ENCODE assay signal across 23 cellular contexts in the genomic region with DNA sequence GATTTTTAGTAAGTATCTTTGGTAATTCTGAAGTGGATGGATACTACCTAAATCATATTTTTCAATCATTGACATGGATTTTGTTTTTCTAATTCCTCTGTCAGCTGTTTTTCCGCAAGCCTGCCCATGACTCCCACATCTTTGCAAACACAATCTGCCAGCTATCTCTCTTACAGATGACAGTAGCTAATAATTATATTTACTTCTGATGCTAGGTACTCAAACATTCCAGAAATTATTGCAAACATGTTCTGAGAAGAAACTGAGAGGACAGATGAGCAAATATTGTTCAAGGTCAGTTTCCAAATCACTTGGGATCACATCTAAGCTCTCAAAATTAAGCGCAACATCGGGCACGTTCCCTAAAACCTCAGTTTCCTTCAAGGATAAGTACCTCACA.
DNase-seq lines count a peak whose midpoint lies in the region; ATAC-seq and TF ChIP-seq lines count a peak whose summit lies in the region.
"Had no signal": no experiment of that assay in that cellular context is flagged by ENCODE, and none has a peak within 500 bp of the region (broad histone marks: within the 10 kb centered on the region; RNA-seq: fewer than 3 reads in every experiment).

No MANE protein-coding gene starts in this region.

- CTCF ChIA-PET in activated CD4-positive, alpha-beta T cell treated with anti-CD3 and anti-CD28 coated beads for 36 hours (lab: Charles Lee), result no interaction called here

- WGBS in neuronal stem cell (ENCODE audit: extremely low coverage in 2 of 2, insufficient read length in 2 of 2, insufficient replicate concordance in 1 of 2), 2 donors, result no CpG with 5 or more reads among the region's 4 CpGs

- H3K79me1 ChIP-seq in neuronal stem cell (ENCODE audit: low read depth, low read length), result no peaks in the 10 kb centered on the region

- no peaks in the 10 kb centered on the region for H3K9me3 Mint-ChIP-seq in activated naive CD8-positive, alpha-beta T cell treated with anti-CD3 and anti-CD28 coated beads, Interleukin-2, amount 50 U/mL, for 24 hours
- H3K9me3 Mint-ChIP-seq in activated CD4-positive, alpha-beta T cell treated with anti-CD3 and anti-CD28 coated beads for 36 hours (ENCODE audit: low read depth), result no peaks in the 10 kb centered on the region
- H3K9me3 Mint-ChIP-seq: CD4-positive, alpha-beta T cell; GM23338; H9 had no signal

- H3K18ac ChIP-seq in neuronal stem cell (ENCODE audit: low read length), result no peak overlapping the region

- H3K36me3 Mint-ChIP-seq in activated naive CD8-positive, alpha-beta T cell treated with anti-CD3 and anti-CD28 coated beads, Interleukin-2, amount 50 U/mL, for 24 hours (ENCODE audit: low read depth), result no peaks in the 10 kb centered on the region
- no peaks in the 10 kb centered on the region for H3K36me3 Mint-ChIP-seq in activated CD4-positive, alpha-beta T cell treated with anti-CD3 and anti-CD28 coated beads for 36 hours (ENCODE audit: low read depth)

- H3K4me3 Mint-ChIP-seq in activated naive CD8-positive, alpha-beta T cell treated with anti-CD3 and anti-CD28 coated beads, Interleukin-2, amount 50 U/mL, for 24 hours, result no peak overlapping the region
- H3K4me3 Mint-ChIP-seq in activated CD4-positive, alpha-beta T cell treated with anti-CD3 and anti-CD28 coated beads for 36 hours, result no peak overlapping the region
- H3K4me3 Mint-ChIP-seq: CD4-positive, alpha-beta T cell; GM23338; H9 had no signal

- H3K14ac ChIP-seq in neuronal stem cell (ENCODE audit: low read length), result no peak overlapping the region

- H3K36me3 ChIP-seq in neuronal stem cell (replicated peaks in 1 of 2; ENCODE audit: control insufficient read depth in 2 of 2, insufficient read depth in 2 of 2, low read length in 2 of 2), result no peaks in the 10 kb centered on the region
- H3K36me3 ChIP-seq: BLaER1 treated with 17β-estradiol and CSF1 and Interleukin-3, amounts not matched to agents 10 nM and 100 nM; MG63; SJCRH30 had no signal

- H4K91ac ChIP-seq in neuronal stem cell (ENCODE audit: low read depth, low read length, poor library complexity), result no peak overlapping the region

- no peaks in the 10 kb centered on the region for H3K27me3 Mint-ChIP-seq in activated naive CD8-positive, alpha-beta T cell treated with anti-CD3 and anti-CD28 coated beads, Interleukin-2, amount 50 U/mL, for 24 hours
- no peaks in the 10 kb centered on the region for H3K27me3 Mint-ChIP-seq in activated CD4-positive, alpha-beta T cell treated with anti-CD3 and anti-CD28 coated beads for 36 hours
- H3K27me3 Mint-ChIP-seq: CD4-positive, alpha-beta T cell had no signal

- no peaks in the 10 kb centered on the region for H3K4me1 Mint-ChIP-seq in activated naive CD8-positive, alpha-beta T cell treated with anti-CD3 and anti-CD28 coated beads, Interleukin-2, amount 50 U/mL, for 24 hours
- H3K4me1 Mint-ChIP-seq in activated CD4-positive, alpha-beta T cell treated with anti-CD3 and anti-CD28 coated beads for 36 hours, result no peaks in the 10 kb centered on the region
- H3K4me1 Mint-ChIP-seq: H9 had no signal

- H3K4me3 ChIP-seq in LNCaP clone FGC (ENCODE audit: low read depth, low read length), result no peak overlapping the region
- no peak overlapping the region for H3K4me3 ChIP-seq in neuronal stem cell (ENCODE audit: low read length in 2 of 2)
- H3K4me3 ChIP-seq: BLaER1 treated with 17β-estradiol and CSF1 and Interleukin-3, amounts not matched to agents 10 nM and 100 nM; GM23338; MG63; SJCRH30 had no signal

- H4K8ac ChIP-seq in neuronal stem cell (ENCODE audit: low read depth, low read length), result no peak overlapping the region

- no peak overlapping the region for H2BK120ac ChIP-seq in neuronal stem cell (ENCODE audit: low read depth, low read length)

- H3K23ac ChIP-seq in neuronal stem cell (ENCODE audit: low read depth, low read length, poor library complexity), result no peak overlapping the region

- POLR2A ChIA-PET in activated CD4-positive, alpha-beta T cell treated with anti-CD3 and anti-CD28 coated beads for 36 hours (lab: Charles Lee), result no interaction called here

- H2AFZ ChIP-seq in neuronal stem cell (ENCODE audit: low read length), result peak overlapping the region; percentile 22
- H2AFZ ChIP-seq: GM23338 had no signal

- no peak overlapping the region for H2AK5ac ChIP-seq in neuronal stem cell (ENCODE audit: low read depth, low read length)

- H2BK15ac ChIP-seq in neuronal stem cell (ENCODE audit: low read length), result no peak overlapping the region

- H3K9me3 ChIP-seq in neuronal stem cell (replicated peaks in 1 of 2; ENCODE audit: control insufficient read depth in 2 of 2, insufficient read depth in 1 of 2, low read depth in 1 of 2, low read length in 2 of 2), result no peaks in the 10 kb centered on the region
- H3K9me3 ChIP-seq: BLaER1 treated with 17β-estradiol and CSF1 and Interleukin-3, amounts not matched to agents 10 nM and 100 nM; MG63; SJCRH30 had no signal

- H3K9ac ChIP-seq in neuronal stem cell (ENCODE audit: low read depth, low read length, poor library complexity), result no peak overlapping the region
- H3K9ac ChIP-seq: BLaER1 treated with 17β-estradiol and CSF1 and Interleukin-3, amounts not matched to agents 10 nM and 100 nM had no signal

- no peak for ATAC-seq in activated naive CD8-positive, alpha-beta T cell treated with anti-CD3 and anti-CD28 coated beads, Interleukin-2, amount 50 U/mL, for 24 hours
- ATAC-seq in activated CD4-positive, alpha-beta T cell treated with anti-CD3 and anti-CD28 coated beads for 36 hours, result no peak
- ATAC-seq: GM23338, Panc1, SK-N-SH treated with all-trans-retinoic acid at 6 μM for 48 hours had no signal

- no peak overlapping the region for H3K4ac ChIP-seq in neuronal stem cell (ENCODE audit: low read length)

- no peak overlapping the region for H3K27ac Mint-ChIP-seq in activated naive CD8-positive, alpha-beta T cell treated with anti-CD3 and anti-CD28 coated beads, Interleukin-2, amount 50 U/mL, for 24 hours
- no peak overlapping the region for H3K27ac Mint-ChIP-seq in activated CD4-positive, alpha-beta T cell treated with anti-CD3 and anti-CD28 coated beads for 36 hours
- H3K27ac Mint-ChIP-seq: CD4-positive, alpha-beta T cell; GM23338 had no signal

- H3K27me3 ChIP-seq in neuronal stem cell (ENCODE audit: control insufficient read depth in 3 of 3, insufficient read depth in 3 of 3, low read depth in 1 of 3, low read length in 3 of 3), result no peaks in the 10 kb centered on the region
- H3K27me3 ChIP-seq: BLaER1 treated with 17β-estradiol and CSF1 and Interleukin-3, amounts not matched to agents 10 nM and 100 nM; MG63; SJCRH30 had no signal

- DNase-seq in LNCaP clone FGC (ENCODE audit: low read depth) (peak; percentile 34), NCI-H146 treated with DMSO at 0.1 percent for 48 hours (lab: John Stamatoyannopoulos, UW; ENCODE audit: unreplicated experiment) (peak; percentile 89), neuronal stem cell (ENCODE audit: low spot score) (no peak)
- DNase-seq in activated CD4-positive, alpha-beta T cell treated with anti-CD3 and anti-CD28 coated beads, Interleukin-2, amount 50 U/mL, for 4 hours, result no peak
- DNase-seq in activated naive CD8-positive, alpha-beta T cell treated with anti-CD3 and anti-CD28 coated beads, Interleukin-2, amount 50 U/mL, for 24 hours, result no peak
- no peak for DNase-seq in activated CD4-positive, alpha-beta T cell treated with anti-CD3 and anti-CD28 coated beads for 36 hours
- DNase-seq: CD4-positive, alpha-beta T cell; H9; KBM-7; MG63; NCI-H1105 treated with DMSO at 0.1 percent for 48 hours; NCI-H187; NCI-H2081 treated with DMSO at 0.1 percent for 48 hours; NCI-H2171; NCI-H226; NCI-H524; SJCRH30 had no signal

- H3K4me2 ChIP-seq in neuronal stem cell (ENCODE audit: insufficient read depth, low read length, poor library complexity, severe bottlenecking), result no peak overlapping the region
- H3K4me2 ChIP-seq: BLaER1 treated with 17β-estradiol and CSF1 and Interleukin-3, amounts not matched to agents 10 nM and 100 nM; GM23338 had no signal

- peaks cover 0 to 3% of the 10 kb centered on the region in 2 donors for H3K4me1 ChIP-seq in neuronal stem cell (ENCODE audit: control insufficient read depth in 2 of 2, insufficient read depth in 1 of 2, low read depth in 1 of 2, low read length in 2 of 2)
- H3K4me1 ChIP-seq: BLaER1 treated with 17β-estradiol and CSF1 and Interleukin-3, amounts not matched to agents 10 nM and 100 nM had no signal

- H2BK12ac ChIP-seq in neuronal stem cell (ENCODE audit: low read length), result no peak overlapping the region

- TF ChIP-seq CTCF in LNCaP clone FGC (IDR thresholded peaks at IDR 0.05; ENCODE audit: control insufficient read depth, extremely low read depth, insufficient read depth) (no peak), VCaP (conservative IDR thresholded peaks at IDR 0.05) (no peak)

- H3K27ac ChIP-seq in VCaP (peak overlapping the region; percentile 19), neuronal stem cell (replicated peaks; ENCODE audit: low read length) (no peak overlapping the region)
- H3K27ac ChIP-seq: BLaER1 treated with 17β-estradiol and CSF1 and Interleukin-3, amounts not matched to agents 10 nM and 100 nM; RWPE1; SJCRH30 had no signal

- intact Hi-C loops in activated CD4-positive, alpha-beta T cell treated with anti-CD3 and anti-CD28 coated beads for 36 hours (cut with DNase I, micrococcal nuclease), result loop anchor here in 1 of 2 experiments (5.0 kb wide), 1 partner anchor 48 kb away; no protein-coding TSS in a partner anchor

- no peak overlapping the region for H2BK5ac ChIP-seq in neuronal stem cell (ENCODE audit: low read length)

Comparison
In these comparisons a context has a peak if more than half of its experiments do, and no peak if none do; other contexts are left out.
1. DNase-seq: peak in LNCaP clone FGC (single experiment) and NCI-H146 treated with DMSO at 0.1 percent for 48 hours (single experiment); none in neuronal stem cell (single experiment), activated CD4-positive, alpha-beta T cell treated with anti-CD3 and anti-CD28 coated beads, Interleukin-2, amount 50 U/mL, for 4 hours (0 of 2), activated naive CD8-positive, alpha-beta T cell treated with anti-CD3 and anti-CD28 coated beads, Interleukin-2, amount 50 U/mL, for 24 hours (single experiment) and activated CD4-positive, alpha-beta T cell treated with anti-CD3 and anti-CD28 coated beads for 36 hours (single experiment).